In genomic region chr5:59125961-59126360, GRCh38 we compare ENCODE assay signal across 1 cellular context.
TF ChIP-seq lines count a peak whose summit lies in the region.

No MANE protein-coding gene starts in this region.

TF ChIP-seq in GM23338, 12 proteins besides CTCF, POLR2A, EP300 and RAD21:
- no peak for TF ChIP-seq CREB1 (CRISPR knock-in tag; IDR thresholded peaks at IDR 0.05; ENCODE audit: low read depth)
- TF ChIP-seq ZNF462 (CRISPR knock-in tag; IDR thresholded peaks at IDR 0.05): no peak
- TF ChIP-seq NANOG (IDR thresholded peaks at IDR 0.05; ENCODE audit: borderline replicate concordance): no peak
- no peak for TF ChIP-seq POLR2AphosphoS5 (IDR thresholded peaks at IDR 0.05; ENCODE audit: low read depth)
- no peak for TF ChIP-seq ZNF331 (CRISPR knock-in tag; IDR thresholded peaks at IDR 0.05; ENCODE audit: low read depth)
- no peak for TF ChIP-seq REST (IDR thresholded peaks at IDR 0.05; ENCODE audit: unreplicated experiment)
- TF ChIP-seq ZNF114 (CRISPR knock-in tag; IDR thresholded peaks at IDR 0.05): no peak
- no peak for TF ChIP-seq JUNB (IDR thresholded peaks at IDR 0.05; ENCODE audit: unreplicated experiment)
- no peak for TF ChIP-seq ETS1 (IDR thresholded peaks at IDR 0.05)
- no peak for TF ChIP-seq EZH2phosphoT487 (IDR thresholded peaks at IDR 0.05; ENCODE audit: unreplicated experiment)
- no peak for TF ChIP-seq STAT1 (IDR thresholded peaks at IDR 0.05; ENCODE audit: unreplicated experiment)
- no peak for TF ChIP-seq EZH2 (IDR thresholded peaks at IDR 0.05; ENCODE audit: low read depth, unreplicated experiment)
